Comparison of ENCODE assay signal across 11 cellular contexts in genomic region chr14:66038214-66038977, GRCh38.
DNase-seq lines count a peak whose midpoint lies in the region; ATAC-seq, FAIRE-seq and TF ChIP-seq lines count a peak whose summit lies in the region.
"Had no signal": no experiment of that assay in that cellular context is flagged by ENCODE, and none has a peak within 500 bp of the region (broad histone marks: within the 10 kb centered on the region; RNA-seq: fewer than 3 reads in every experiment).

No MANE protein-coding gene starts in this region.

- DNase-seq in HFF-Myc (ENCODE audit: extremely low read depth, low read depth) = peak; percentile 5
- DNase-seq in adrenal gland = peak; percentile 17 to 56 (median 37)
- peak; percentile 9 to 31 for DNase-seq in hippocampal formation (lab: John Stamatoyannopoulos, UW)
- peak; percentile 36 for DNase-seq in stromal cell of bone marrow (ENCODE audit: low read depth)
- no peak for DNase-seq in H54 (ENCODE audit: insufficient read length, low spot score)
- DNase-seq in activated CD8-positive, alpha-beta memory T cell treated with anti-CD3 and anti-CD28 coated beads, Interleukin-2, amount 50 U/mL, for 4 hours = no peak
- DNase-seq: HFFc6, thyroid gland had no signal

- H3K9me3 ChIP-seq in adrenal gland (replicated peaks in 1 of 3) = no peaks in the 10 kb centered on the region
- H3K9me3 ChIP-seq: thyroid gland had no signal

- H3K27ac ChIP-seq in adrenal gland = peak overlapping the region in 1 of 5 donors; percentile 7
- H3K27ac ChIP-seq: thyroid gland had no signal

- intact Hi-C loops in adrenal gland (cut with DNase I) = no loop called here

- no peak for TF ChIP-seq CTCF in HFF-Myc (IDR thresholded peaks at IDR 0.05; ENCODE audit: low read depth, low read length, missing control alignments)
- no peak for TF ChIP-seq CTCF in adrenal gland (IDR thresholded peaks at IDR 0.05)

- H3K27me3 ChIP-seq in adrenal gland = no peaks in the 10 kb centered on the region
- H3K27me3 ChIP-seq: thyroid gland had no signal

- H3K36me3 ChIP-seq in adrenal gland (replicated peaks in 1 of 2) = no peaks in the 10 kb centered on the region
- H3K36me3 ChIP-seq: thyroid gland had no signal

- peaks cover 3 to 7% of the 10 kb centered on the region in 2 donors for H3K4me1 ChIP-seq in adrenal gland (replicated peaks in 1 of 2)
- H3K4me1 ChIP-seq: thyroid gland had no signal

- 43 to 58% (median 49%) methylated on average over 4 of the region's 4 CpGs for WGBS in adrenal gland, 4 donors

- no peak for TF ChIP-seq POLR2A in adrenal gland (IDR thresholded peaks at IDR 0.05)
- no peak for TF ChIP-seq POLR2A in H54 (IDR thresholded peaks at IDR 0.05; ENCODE audit: low read depth, low read length)

- H3K4me3 ChIP-seq in HFF-Myc (replicated peaks; ENCODE audit: low read depth, low read length) (no peak overlapping the region), adrenal gland (no peak overlapping the region)
- H3K4me3 ChIP-seq: thyroid gland had no signal

- ATAC-seq in HG03439 (IDR thresholded peaks at IDR 0.05; ENCODE audit: unreplicated experiment) (no peak), GM18861 (IDR thresholded peaks at IDR 0.05; ENCODE audit: unreplicated experiment) (no peak)
- ATAC-seq: activated naive CD4-positive, alpha-beta T cell treated with anti-CD3 and anti-CD28 coated beads, Interleukin-2, amount 50 U/mL, for 72 hours had no signal

- FAIRE-seq in H54 (lab: Jason Lieb, UNC) = no peak

Comparison
In these comparisons a context has a peak if more than half of its experiments do, and no peak if none do; other contexts are left out.
1. DNase-seq: peak in HFF-Myc (single experiment), adrenal gland (7 of 7), hippocampal formation (2 of 2) and stromal cell of bone marrow (single experiment); none in H54 (single experiment) and activated CD8-positive, alpha-beta memory T cell treated with anti-CD3 and anti-CD28 coated beads, Interleukin-2, amount 50 U/mL, for 4 hours (single experiment).